ENCODE assay signal across 10 cellular contexts in the genomic region with DNA sequence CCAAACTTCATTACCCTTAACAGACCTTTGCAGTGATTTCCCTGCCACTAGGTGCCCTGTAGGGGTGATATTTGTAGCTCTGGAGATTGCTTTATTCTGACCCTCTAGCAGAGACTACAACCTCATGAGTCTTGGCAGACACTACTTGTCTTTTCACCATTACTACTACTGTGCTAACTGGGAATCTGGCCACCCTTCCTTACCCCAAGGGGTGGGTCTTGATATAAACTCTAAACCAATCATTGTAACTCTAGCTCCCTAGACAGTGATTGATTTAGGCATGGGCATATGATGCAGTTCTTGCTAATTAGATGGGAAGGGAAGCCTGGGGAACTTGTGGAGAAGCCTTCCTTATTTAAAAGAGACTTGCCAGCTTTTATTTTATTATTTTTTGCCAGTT. TPM values are rescaled to one million over a fixed set of nuclear protein-coding genes. Genes with fewer than 3 reads are reported as not detected.
DNase-seq lines count a peak whose midpoint lies in the region; ATAC-seq and TF ChIP-seq lines count a peak whose summit lies in the region.
"Had no signal": no experiment of that assay in that cellular context is flagged by ENCODE, and none has a peak within 500 bp of the region (broad histone marks: within the 10 kb centered on the region; RNA-seq: fewer than 3 reads in every experiment).

No MANE protein-coding gene starts in this region.

- H3K27me3 Mint-ChIP-seq in activated T-cell treated with anti-CD3 and anti-CD28 coated beads, Interleukin-2, amount 50 U/mL, for 4 hours (ENCODE audit: low read depth): no peaks in the 10 kb centered on the region
- H3K27me3 Mint-ChIP-seq in effector memory CD8-positive, alpha-beta T cell: no peaks in the 10 kb centered on the region

- H3K4me3 ChIP-seq in psoas muscle (no peak overlapping the region), uterus (no peak overlapping the region)

- TF ChIP-seq CTCF in psoas muscle (IDR thresholded peaks at IDR 0.05) (no peak), uterus (IDR thresholded peaks at IDR 0.05) (no peak)

- peaks cover 63% of the 10 kb centered on the region for H3K4me1 Mint-ChIP-seq in activated T-cell treated with anti-CD3 and anti-CD28 coated beads, Interleukin-2, amount 50 U/mL, for 4 hours (ENCODE audit: low read depth)
- peaks cover 51 to 59% of the 10 kb centered on the region in 2 donors for H3K4me1 Mint-ChIP-seq in effector memory CD8-positive, alpha-beta T cell (ENCODE audit: low read depth in 2 of 2)

- TF ChIP-seq POLR2A in uterus (IDR thresholded peaks at IDR 0.05): no peak

- H3K27ac ChIP-seq in psoas muscle (no peak overlapping the region), uterus (no peak overlapping the region)

- H3K4me3 Mint-ChIP-seq in activated T-cell treated with anti-CD3 and anti-CD28 coated beads, Interleukin-2, amount 50 U/mL, for 4 hours: peak overlapping the region; percentile 44
- H3K4me3 Mint-ChIP-seq in effector memory CD8-positive, alpha-beta T cell: peak overlapping the region; percentile 9 to 96

- peak overlapping the region; percentile 10 to 70 for H3K27ac Mint-ChIP-seq in effector memory CD8-positive, alpha-beta T cell

- intact Hi-C loops in psoas muscle (cut with DNase I): loop anchor here in 1 of 2 donors (5.0 kb wide), 1 partner anchor 46 kb away; no protein-coding TSS in a partner anchor
- intact Hi-C loops in uterus (cut with DNase I; ENCODE audit: low total_unique reads): no loop called here

- H3K9me3 ChIP-seq in psoas muscle: no peaks in the 10 kb centered on the region
- H3K9me3 ChIP-seq in uterus: no peaks in the 10 kb centered on the region

- H3K27me3 ChIP-seq in psoas muscle (ENCODE audit: insufficient read depth in 3 of 3, low read length in 2 of 3) (no peaks in the 10 kb centered on the region), uterus (no peaks in the 10 kb centered on the region)

- H3K4me1 ChIP-seq in psoas muscle: peaks cover 37% of the 10 kb centered on the region
- H3K4me1 ChIP-seq in uterus: peaks cover 0 to 5% of the 10 kb centered on the region in 2 donors

- H3K36me3 Mint-ChIP-seq in activated T-cell treated with anti-CD3 and anti-CD28 coated beads, Interleukin-2, amount 50 U/mL, for 4 hours (ENCODE audit: insufficient read depth): peaks cover 8% of the 10 kb centered on the region
- peaks cover 29% of the 10 kb centered on the region for H3K36me3 Mint-ChIP-seq in effector memory CD8-positive, alpha-beta T cell (ENCODE audit: insufficient read depth)

- H3K36me3 ChIP-seq in psoas muscle (ENCODE audit: insufficient read depth in 1 of 2, low read depth in 1 of 2): no peaks in the 10 kb centered on the region
- no peaks in the 10 kb centered on the region for H3K36me3 ChIP-seq in uterus

- no peak for ATAC-seq in activated T-cell treated with anti-CD3 and anti-CD28 coated beads, Interleukin-2, amount 50 U/mL, for 4 hours
- ATAC-seq in effector memory CD8-positive, alpha-beta T cell (replicated peaks): no peak
- peak; percentile 9 to 36 (median 34) for ATAC-seq in psoas muscle

- H3K9me3 Mint-ChIP-seq in activated T-cell treated with anti-CD3 and anti-CD28 coated beads, Interleukin-2, amount 50 U/mL, for 4 hours: no peaks in the 10 kb centered on the region
- no peaks in the 10 kb centered on the region for H3K9me3 Mint-ChIP-seq in effector memory CD8-positive, alpha-beta T cell

- no peak for DNase-seq in activated T-cell treated with anti-CD3 and anti-CD28 coated beads, Interleukin-2, amount 50 U/mL, for 4 hours
- DNase-seq in activated T-cell treated with anti-CD3 and anti-CD28 coated beads for 4 hours (no peak), NCI-H69 (lab: John Stamatoyannopoulos, UW) (peak; percentile 4), psoas muscle (no peak), putamen (ENCODE audit: low spot score) (no peak), SW480 (ENCODE audit: low spot score) (no peak), uterus (no peak)
- no peak for DNase-seq in effector memory CD8-positive, alpha-beta T cell
- DNase-seq: foreskin fibroblast, NCI-H2029 treated with DMSO at 0.1 percent for 48 hours had no signal

RNA-seq across cellular contexts. Expression of a gene that starts 3.9 kb away (rescaled TPM):
- 10 to 100 TPM; 82.6 to 90.0 (median 88.1) TPM for total RNA-seq in activated T-cell treated with anti-CD3 and anti-CD28 coated beads, Interleukin-2, amount 50 U/mL, for 4 hours
- total RNA-seq in psoas muscle: 10 to 100 TPM; 67.4 to 98.3 (median 91.9) TPM
- polyA plus RNA-seq in psoas muscle: 10 to 100 TPM; 13.4 to 51.1 (median 19.3) TPM
- 10 to 100 TPM; 26.9 to 69.9 (median 38.5) TPM for total RNA-seq in uterus

RNA-seq across cellular contexts. Expression of a gene that starts 39.0 kb away (rescaled TPM):
- total RNA-seq in activated T-cell treated with anti-CD3 and anti-CD28 coated beads, Interleukin-2, amount 50 U/mL, for 4 hours: 10 to 100 TPM; 26.9 to 30.4 (median 27.8) TPM
- total RNA-seq in psoas muscle (10 to 100 TPM in 2 of 4 donors, 1 to 10 TPM in 2; 7.2 to 11.5 (median 9.6) TPM), uterus (10 to 100 TPM in 1 of 4 donors, 1 to 10 TPM in 2, under 1 TPM in 1; 0.88 to 22.4 (median 3.6) TPM)
- 1 to 10 TPM; 4.7 to 6.3 (median 5.6) TPM for polyA plus RNA-seq in psoas muscle

Comparison
In these comparisons a context has a peak if more than half of its experiments do, and no peak if none do; other contexts are left out.
1. ATAC-seq: peak in psoas muscle (4 of 4); none in activated T-cell treated with anti-CD3 and anti-CD28 coated beads, Interleukin-2, amount 50 U/mL, for 4 hours (0 of 2) and effector memory CD8-positive, alpha-beta T cell (single experiment).